Comparison of ENCODE assay signal across 16 cellular contexts in the genomic region with DNA sequence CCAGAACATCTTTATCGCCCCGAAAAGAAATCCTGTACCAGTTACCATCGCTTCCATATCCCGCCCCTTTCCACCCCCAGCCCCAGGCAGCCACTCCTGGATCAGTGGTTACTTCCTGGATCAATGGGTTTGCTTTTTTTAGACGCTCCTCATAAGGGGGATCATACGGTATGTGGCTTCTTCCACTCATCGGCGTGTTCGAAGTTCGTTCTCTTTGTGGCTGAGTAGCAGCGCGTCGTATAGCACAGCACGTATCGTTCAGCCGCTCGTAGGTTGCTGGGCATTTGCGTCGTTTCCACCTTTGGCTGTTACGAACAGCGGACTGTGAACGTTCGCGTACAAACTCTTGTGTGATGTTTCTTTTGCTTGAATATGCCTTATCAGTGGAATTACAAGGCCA. TPM values are rescaled to one million over a fixed set of nuclear protein-coding genes. Genes with fewer than 3 reads are reported as not detected.
DNase-seq lines count a peak whose midpoint lies in the region; ATAC-seq and TF ChIP-seq lines count a peak whose summit lies in the region.
"Had no signal": no experiment of that assay in that cellular context is flagged by ENCODE, and none has a peak within 500 bp of the region (broad histone marks: within the 10 kb centered on the region; RNA-seq: fewer than 3 reads in every experiment).

No MANE protein-coding gene starts in this region.

- peak overlapping the region; percentile 81 for H3K4me3 Mint-ChIP-seq in activated CD4-positive, alpha-beta T cell treated with anti-CD3 and anti-CD28 coated beads for 36 hours
- peak overlapping the region; percentile 89 for H3K4me3 Mint-ChIP-seq in activated naive CD8-positive, alpha-beta T cell treated with anti-CD3 and anti-CD28 coated beads, Interleukin-2, amount 50 U/mL, for 24 hours
- peak overlapping the region; percentile 85 for H3K4me3 Mint-ChIP-seq in nephron progenitor cell

- no peaks in the 10 kb centered on the region for H3K9me2 ChIP-seq in MM.1S (replicated peaks; ENCODE audit: insufficient read depth, low read length)

- H3K4me1 ChIP-seq in DND-41 (ENCODE audit: insufficient read depth, low read length), result peaks cover 42% of the 10 kb centered on the region
- H3K4me1 ChIP-seq in MM.1S (ENCODE audit: low read length), result no peaks in the 10 kb centered on the region

- H3K4me2 ChIP-seq in DND-41 (ENCODE audit: insufficient read depth, low read length) (peak overlapping the region; percentile 100; the same call in 1 of the 2 replicates), MM.1S (ENCODE audit: low read depth, low read length) (no peak overlapping the region)

- TF ChIP-seq CTCF in DND-41 (IDR thresholded peaks at IDR 0.05; ENCODE audit: borderline replicate concordance, extremely low read depth, low read length, poor library complexity, severe bottlenecking) (no peak), nephron progenitor cell (IDR thresholded peaks at IDR 0.05) (no peak), MM.1S (IDR thresholded peaks at IDR 0.05; ENCODE audit: low read length) (no peak)

- peaks cover 26% of the 10 kb centered on the region for H3K36me3 Mint-ChIP-seq in activated CD4-positive, alpha-beta T cell treated with anti-CD3 and anti-CD28 coated beads for 36 hours (ENCODE audit: low read depth)
- peaks cover 4% of the 10 kb centered on the region for H3K36me3 Mint-ChIP-seq in activated naive CD8-positive, alpha-beta T cell treated with anti-CD3 and anti-CD28 coated beads, Interleukin-2, amount 50 U/mL, for 24 hours (ENCODE audit: low read depth)
- H3K36me3 Mint-ChIP-seq in nephron progenitor cell (ENCODE audit: low read depth), result peaks cover 12% of the 10 kb centered on the region

- peaks cover 70% of the 10 kb centered on the region for H3K79me2 ChIP-seq in DND-41 (ENCODE audit: insufficient read depth, low read length)
- H3K79me2 ChIP-seq in MM.1S (ENCODE audit: low read length), result peaks cover 43% of the 10 kb centered on the region

- no peaks in the 10 kb centered on the region for H3K27me3 Mint-ChIP-seq in activated CD4-positive, alpha-beta T cell treated with anti-CD3 and anti-CD28 coated beads for 36 hours
- peaks cover 2% of the 10 kb centered on the region for H3K27me3 Mint-ChIP-seq in activated naive CD8-positive, alpha-beta T cell treated with anti-CD3 and anti-CD28 coated beads, Interleukin-2, amount 50 U/mL, for 24 hours
- peaks cover 14% of the 10 kb centered on the region for H3K27me3 Mint-ChIP-seq in nephron progenitor cell (ENCODE audit: low read depth, poor library complexity)

- H3K9ac ChIP-seq in DND-41 (ENCODE audit: low read depth, low read length) (0 out of 2 replicates have a peak overlapping the region, but pooled peaks have one; percentile 94), MM.1S (ENCODE audit: low read length) (no peak overlapping the region)

- DNase-seq in activated CD4-positive, alpha-beta T cell treated with anti-CD3 and anti-CD28 coated beads for 36 hours, result no peak
- DNase-seq in activated CD4-positive, alpha-beta T cell treated with anti-CD3 and anti-CD28 coated beads, Interleukin-2, amount 50 U/mL, for 4 hours, result no peak
- DNase-seq in DND-41 (no peak), nephron progenitor cell (no peak), MM.1S (no peak)
- DNase-seq in activated naive CD8-positive, alpha-beta T cell treated with anti-CD3 and anti-CD28 coated beads, Interleukin-2, amount 50 U/mL, for 24 hours, result no peak
- DNase-seq: activated CD4-positive, alpha-beta T cell treated with anti-CD3 and anti-CD28 coated beads for 1 hour; erythroblast; NCI-H2029 treated with DMSO at 0.1 percent for 48 hours; NCI-H82; RPMI8226; SW 1271 had no signal

- intact Hi-C loops in activated CD4-positive, alpha-beta T cell treated with anti-CD3 and anti-CD28 coated beads for 36 hours (cut with DNase I, micrococcal nuclease), result loop anchor here in 1 of 2 experiments (10.0 kb wide), 1 partner anchor 569 kb away; a partner anchor contains a TSS

- CTCF ChIA-PET in activated CD4-positive, alpha-beta T cell treated with anti-CD3 and anti-CD28 coated beads for 36 hours (lab: Charles Lee), result no interaction called here

- H3K9me3 Mint-ChIP-seq in activated CD4-positive, alpha-beta T cell treated with anti-CD3 and anti-CD28 coated beads for 36 hours (ENCODE audit: low read depth), result no peaks in the 10 kb centered on the region
- H3K9me3 Mint-ChIP-seq in activated naive CD8-positive, alpha-beta T cell treated with anti-CD3 and anti-CD28 coated beads, Interleukin-2, amount 50 U/mL, for 24 hours, result no peaks in the 10 kb centered on the region
- H3K9me3 Mint-ChIP-seq in nephron progenitor cell, result no peaks in the 10 kb centered on the region

- H3K27ac Mint-ChIP-seq in activated CD4-positive, alpha-beta T cell treated with anti-CD3 and anti-CD28 coated beads for 36 hours, result no peak overlapping the region
- no peak overlapping the region for H3K27ac Mint-ChIP-seq in activated naive CD8-positive, alpha-beta T cell treated with anti-CD3 and anti-CD28 coated beads, Interleukin-2, amount 50 U/mL, for 24 hours
- H3K27ac Mint-ChIP-seq in nephron progenitor cell, result no peak overlapping the region

- H2AFZ ChIP-seq in DND-41 (ENCODE audit: low read depth, low read length), result no peak overlapping the region
- H2AFZ ChIP-seq in MM.1S (ENCODE audit: low read length), result no peak overlapping the region

- ATAC-seq in activated CD4-positive, alpha-beta T cell treated with anti-CD3 and anti-CD28 coated beads for 36 hours, result no peak
- ATAC-seq in DND-41 (ENCODE audit: insufficient read depth, low read depth), result no peak
- no peak for ATAC-seq in activated naive CD8-positive, alpha-beta T cell treated with anti-CD3 and anti-CD28 coated beads, Interleukin-2, amount 50 U/mL, for 24 hours
- ATAC-seq in HG02763 (IDR thresholded peaks at IDR 0.05; ENCODE audit: unreplicated experiment), result no peak
- no peak for ATAC-seq in HG03571 (IDR thresholded peaks at IDR 0.05; ENCODE audit: unreplicated experiment)

- H3F3A ChIP-seq in MM.1S (ENCODE audit: insufficient read depth, low read length), result no peaks in the 10 kb centered on the region

- no peaks in the 10 kb centered on the region for H3K27me3 ChIP-seq in DND-41 (ENCODE audit: insufficient read depth, low read length, poor library complexity)
- no peaks in the 10 kb centered on the region for H3K27me3 ChIP-seq in MM.1S (replicated peaks; ENCODE audit: insufficient read depth, low read length)
- H3K27me3 ChIP-seq: tibial nerve had no signal

- POLR2A ChIA-PET in activated CD4-positive, alpha-beta T cell treated with anti-CD3 and anti-CD28 coated beads for 36 hours (lab: Charles Lee), result interaction anchor here (0.6 kb wide), 1 partner anchor 732 kb away, joined by 5 read pairs; no protein-coding TSS in a partner anchor

- H3K4me3 ChIP-seq in DND-41 (ENCODE audit: low read depth in 1 of 2, low read length in 2 of 2), result 0 out of 4 replicates have a peak overlapping the region, but pooled peaks of 1 of the 2 experiments have one; percentile 15
- H3K4me3 ChIP-seq in MM.1S (ENCODE audit: low read length), result no peak overlapping the region

- peaks cover 60% of the 10 kb centered on the region for H3K36me3 ChIP-seq in DND-41 (ENCODE audit: insufficient read depth, low read length)
- no peaks in the 10 kb centered on the region for H3K36me3 ChIP-seq in MM.1S (replicated peaks; ENCODE audit: insufficient read depth, low read length)

- H3K27ac ChIP-seq in DND-41 (ENCODE audit: low read length), result no peak overlapping the region
- no peak overlapping the region for H3K27ac ChIP-seq in MM.1S (ENCODE audit: low read length)
- H3K27ac ChIP-seq: A549, tibial nerve had no signal

- H4K20me1 ChIP-seq in DND-41 (ENCODE audit: insufficient read depth, low read length), result peaks cover 51% of the 10 kb centered on the region
- H4K20me1 ChIP-seq in MM.1S (ENCODE audit: insufficient read depth, low read length), result no peaks in the 10 kb centered on the region

- peaks cover 32% of the 10 kb centered on the region for H3K4me1 Mint-ChIP-seq in activated CD4-positive, alpha-beta T cell treated with anti-CD3 and anti-CD28 coated beads for 36 hours
- H3K4me1 Mint-ChIP-seq in activated naive CD8-positive, alpha-beta T cell treated with anti-CD3 and anti-CD28 coated beads, Interleukin-2, amount 50 U/mL, for 24 hours, result peaks cover 29% of the 10 kb centered on the region
- peaks cover 32% of the 10 kb centered on the region for H3K4me1 Mint-ChIP-seq in nephron progenitor cell

- H3K9me3 ChIP-seq in DND-41 (ENCODE audit: insufficient read depth, low read length, severe bottlenecking) (peaks cover 3% of the 10 kb centered on the region), MM.1S (replicated peaks; ENCODE audit: insufficient read depth, low read length) (no peaks in the 10 kb centered on the region)
- H3K9me3 ChIP-seq: A549, tibial nerve had no signal

RNA-seq across cellular contexts. Expression of a gene that starts 1.8 kb away (rescaled TPM):
- 10 to 100 TPM; 30.5 to 35.7 TPM for total RNA-seq in activated CD4-positive, alpha-beta T cell treated with anti-CD3 and anti-CD28 coated beads for 36 hours

RNA-seq across cellular contexts. Expression of a gene that starts 2.0 kb away (rescaled TPM):
- total RNA-seq in activated CD4-positive, alpha-beta T cell treated with anti-CD3 and anti-CD28 coated beads for 36 hours, result 10 to 100 TPM; 19.2 to 31.4 TPM
